Comparison of ENCODE assay signal across 1 cellular context in the genomic region with DNA sequence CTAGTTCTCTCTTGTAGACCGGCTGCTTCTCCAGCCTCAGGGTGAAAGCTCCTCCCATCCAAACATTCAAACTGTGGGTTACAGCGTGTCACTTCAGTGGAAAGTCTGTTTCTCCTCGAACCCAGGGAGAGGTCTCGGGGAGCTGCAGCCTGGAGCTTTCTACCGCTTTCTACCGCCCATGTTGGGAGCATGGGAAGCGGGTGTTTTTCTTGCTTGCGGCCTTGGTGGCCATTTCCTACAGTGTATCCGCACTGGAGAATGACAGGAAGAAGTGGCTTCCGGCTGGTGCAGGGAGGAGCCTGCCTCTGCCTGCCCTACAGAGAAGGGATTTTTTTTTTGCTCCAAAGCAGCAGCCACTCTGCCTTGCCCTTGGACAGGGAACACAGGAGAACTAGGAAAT.
TF ChIP-seq lines count a peak whose summit lies in the region.

No MANE protein-coding gene starts in this region.

TF ChIP-seq in H1, 55 proteins besides CTCF, POLR2A, EP300 and RAD21:
- TF ChIP-seq SIN3A (conservative IDR thresholded peaks at IDR 0.05 in 1 of 2, IDR thresholded peaks at IDR 0.05 in 1 of 2; ENCODE audit: low read depth in 1 of 2, low read length in 2 of 2) (no peak), NANOG (IDR thresholded peaks at IDR 0.05; ENCODE audit: insufficient read depth, low read depth, low read length, poor library complexity, severe bottlenecking) (no peak), CHD1 (IDR thresholded peaks at IDR 0.05; ENCODE audit: low read depth, low read length) (no peak), RFX5 (IDR thresholded peaks at IDR 0.05; ENCODE audit: borderline replicate concordance, low read depth, low read length) (no peak), BACH1 (IDR thresholded peaks at IDR 0.05; ENCODE audit: low read length) (no peak), ZNF274 (IDR thresholded peaks at IDR 0.05; ENCODE audit: borderline replicate concordance, extremely low read depth, low read length) (no peak), TAF7 (optimal IDR thresholded peaks at IDR 0.05; ENCODE audit: borderline replicate concordance, low read depth, low read length) (no peak), KDM1A (IDR thresholded peaks at IDR 0.05; ENCODE audit: borderline replicate concordance, low read length) (no peak), RXRA (IDR thresholded peaks at IDR 0.05; ENCODE audit: insufficient read depth, low read depth, low read length) (no peak), HDAC6 (IDR thresholded peaks at IDR 0.05; ENCODE audit: low read depth, low read length) (no peak), SIRT6 (IDR thresholded peaks at IDR 0.05; ENCODE audit: low read length) (no peak), POLR2AphosphoS5 (IDR thresholded peaks at IDR 0.05; ENCODE audit: low read depth, low read length) (no peak), JUN (IDR thresholded peaks at IDR 0.05; ENCODE audit: low read depth, low read length) (no peak), NRF1 (IDR thresholded peaks at IDR 0.05; ENCODE audit: low read depth, low read length) (no peak), CHD2 (IDR thresholded peaks at IDR 0.05; ENCODE audit: low read length) (no peak), KDM5A (IDR thresholded peaks at IDR 0.05; ENCODE audit: low read length) (no peak), SIX5 (IDR thresholded peaks at IDR 0.05; ENCODE audit: low read depth, low read length) (no peak), EZH2 (IDR thresholded peaks at IDR 0.05; ENCODE audit: low read depth, low read length, severe bottlenecking) (no peak)
- TF ChIP-seq, protein P1, sequence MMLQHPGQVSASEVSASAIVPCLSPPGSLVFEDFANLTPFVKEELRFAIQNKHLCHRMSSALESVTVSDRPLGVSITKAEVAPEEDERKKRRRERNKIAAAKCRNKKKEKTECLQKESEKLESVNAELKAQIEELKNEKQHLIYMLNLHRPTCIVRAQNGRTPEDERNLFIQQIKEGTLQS (IDR thresholded peaks at IDR 0.05; ENCODE audit: insufficient read depth, low read depth, low read length) = no peak
- TF ChIP-seq, protein P2, sequence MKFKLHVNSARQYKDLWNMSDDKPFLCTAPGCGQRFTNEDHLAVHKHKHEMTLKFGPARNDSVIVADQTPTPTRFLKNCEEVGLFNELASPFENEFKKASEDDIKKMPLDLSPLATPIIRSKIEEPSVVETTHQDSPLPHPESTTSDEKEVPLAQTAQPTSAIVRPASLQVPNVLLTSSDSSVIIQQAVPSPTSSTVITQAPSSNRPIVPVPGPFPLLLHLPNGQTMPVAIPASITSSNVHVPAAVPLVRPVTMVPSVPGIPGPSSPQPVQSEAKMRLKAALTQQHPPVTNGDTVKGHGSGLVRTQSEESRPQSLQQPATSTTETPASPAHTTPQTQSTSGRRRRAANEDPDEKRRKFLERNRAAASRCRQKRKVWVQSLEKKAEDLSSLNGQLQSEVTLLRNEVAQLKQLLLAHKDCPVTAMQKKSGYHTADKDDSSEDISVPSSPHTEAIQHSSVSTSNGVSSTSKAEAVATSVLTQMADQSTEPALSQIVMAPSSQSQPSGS (IDR thresholded peaks at IDR 0.05; ENCODE audit: low read length) = no peak
TF ChIP-seq in H1: peak in this region for 0.
